Comparison of ENCODE assay signal across 15 cellular contexts in genomic region chr10:89478739-89479116, GRCh38. TPM values are rescaled to one million over a fixed set of nuclear protein-coding genes. Genes with fewer than 3 reads are reported as not detected.
DNase-seq lines count a peak whose midpoint lies in the region; ATAC-seq and TF ChIP-seq lines count a peak whose summit lies in the region.
"Had no signal": no experiment of that assay in that cellular context is flagged by ENCODE, and none has a peak within 500 bp of the region (broad histone marks: within the 10 kb centered on the region; RNA-seq: fewer than 3 reads in every experiment).

No MANE protein-coding gene starts in this region.

- ATAC-seq in GM19324 (IDR thresholded peaks at IDR 0.05; ENCODE audit: low FRiP score, unreplicated experiment) (peak; percentile 29), right cardiac atrium (peak; percentile 50 to 74)
- ATAC-seq: activated naive CD4-positive, alpha-beta T cell treated with anti-CD3 and anti-CD28 coated beads, Interleukin-2, amount 50 U/mL, for 72 hours; naive thymus-derived CD4-positive, alpha-beta T cell; stimulated activated naive CD8-positive, alpha-beta T cell treated with anti-CD3 and anti-CD28 coated beads, Interleukin-15, Interleukin-2, amounts not matched to agents 100 U/mL and 50 U/mL, for 24 hours had no signal

- POLR2A ChIA-PET in GM10248 (lab: Yijun Ruan, JAX) = no interaction called here

- no peak for TF ChIP-seq CTCF in breast epithelium (IDR thresholded peaks at IDR 0.05)
- TF ChIP-seq CTCF in neural progenitor cell (IDR thresholded peaks at IDR 0.05) = no peak
- TF ChIP-seq CTCF in ovary (IDR thresholded peaks at IDR 0.05) = no peak
- TF ChIP-seq CTCF in GM10248 (IDR thresholded peaks at IDR 0.05; ENCODE audit: control extremely low read depth, extremely low read depth, low read depth, missing control alignments) = no peak

- no peak overlapping the region for H3K9ac ChIP-seq in skeletal muscle tissue (ENCODE audit: low read depth in 1 of 3, low read length in 3 of 3)
- no peak overlapping the region for H3K9ac ChIP-seq in neural progenitor cell

- no peak overlapping the region for H2AFZ ChIP-seq in neural progenitor cell (replicated peaks)

- H3K36me3 ChIP-seq in breast epithelium (no peaks in the 10 kb centered on the region), skeletal muscle tissue (ENCODE audit: control insufficient read depth in 3 of 3, insufficient read depth in 3 of 3, low read length in 3 of 3) (no peaks in the 10 kb centered on the region), neural progenitor cell (no peaks in the 10 kb centered on the region), ovary (no peaks in the 10 kb centered on the region)

- H3K27me3 ChIP-seq in breast epithelium (no peaks in the 10 kb centered on the region), right cardiac atrium (ENCODE audit: control insufficient read depth, insufficient read depth) (no peaks in the 10 kb centered on the region), skeletal muscle tissue (ENCODE audit: control insufficient read depth in 3 of 3, insufficient read depth in 3 of 3, low read length in 3 of 3) (no peaks in the 10 kb centered on the region), neural progenitor cell (no peaks in the 10 kb centered on the region), ovary (no peaks in the 10 kb centered on the region)

- 19% methylated on average over 1 of the region's 1 CpG for WGBS in right cardiac atrium
- 17 to 24% (median 20%) methylated on average over 1 of the region's 1 CpG for WGBS in ovary, 3 donors

- H3K27ac Mint-ChIP-seq in neural progenitor cell = no peak overlapping the region
- H3K27ac Mint-ChIP-seq: activated naive CD4-positive, alpha-beta T cell treated with anti-CD3 and anti-CD28 coated beads, Interleukin-2, amount 50 U/mL, for 72 hours; naive thymus-derived CD4-positive, alpha-beta T cell had no signal

- no peak for TF ChIP-seq POLR2A in breast epithelium (IDR thresholded peaks at IDR 0.05)
- TF ChIP-seq POLR2A in ovary (IDR thresholded peaks at IDR 0.05) = no peak

- no peaks in the 10 kb centered on the region for H3K27me3 Mint-ChIP-seq in neural progenitor cell (ENCODE audit: insufficient read depth, low read depth)

- DNase-seq in breast epithelium (ENCODE audit: low spot score in 2 of 2) = no peak
- DNase-seq in right cardiac atrium = peak in 2 of 3 donors; percentile 19 to 52
- DNase-seq in neural progenitor cell (ENCODE audit: low spot score) = no peak
- DNase-seq in ovary = no peak
- DNase-seq in OCI-M2 (lab: John Stamatoyannopoulos, UW; ENCODE audit: unreplicated experiment) = no peak
- DNase-seq in GM10248 (ENCODE audit: extremely low spot score) = no peak
- DNase-seq: C1 segment of cervical spinal cord; KBM-7; naive thymus-derived CD4-positive, alpha-beta T cell; NCI-H2081 treated with DMSO at 0.1 percent for 48 hours; stimulated activated CD4-positive, alpha-beta T cell treated with anti-CD3 and anti-CD28 coated beads, Interleukin-2, amount 100 ng/mL, for 24 hours; stimulated activated naive CD8-positive, alpha-beta T cell treated with anti-CD3 and anti-CD28 coated beads, Interleukin-15, Interleukin-2, amounts not matched to agents 100 U/mL and 50 U/mL, for 24 hours had no signal

- no peak for TF ChIP-seq EP300 in ovary (IDR thresholded peaks at IDR 0.05)

- H3K4me1 ChIP-seq in breast epithelium (peaks cover 10 to 14% of the 10 kb centered on the region in 2 donors), right cardiac atrium (ENCODE audit: control insufficient read depth, insufficient read depth, low read length) (peaks cover 13% of the 10 kb centered on the region), skeletal muscle tissue (ENCODE audit: control insufficient read depth in 3 of 3, insufficient read depth in 3 of 3, low read length in 3 of 3) (peaks cover 24 to 28% (median 26%) of the 10 kb centered on the region in 3 donors), neural progenitor cell (no peaks in the 10 kb centered on the region), ovary (ENCODE audit: insufficient read depth) (peaks cover 16% of the 10 kb centered on the region)

- H3K4me1 Mint-ChIP-seq in neural progenitor cell = peaks cover 13% of the 10 kb centered on the region

- H3K27ac ChIP-seq in breast epithelium = peak overlapping the region; percentile 66 to 79
- peak overlapping the region; percentile 69 for H3K27ac ChIP-seq in right cardiac atrium (ENCODE audit: low read length)
- peak overlapping the region; percentile 10 for H3K27ac ChIP-seq in skeletal muscle tissue (ENCODE audit: low read depth, low read length)
- H3K27ac ChIP-seq in neural progenitor cell = no peak overlapping the region
- H3K27ac ChIP-seq in ovary = no peak overlapping the region

- H3K9me3 ChIP-seq in breast epithelium = no peaks in the 10 kb centered on the region
- H3K9me3 ChIP-seq in right cardiac atrium (ENCODE audit: control insufficient read depth, low read length) = no peaks in the 10 kb centered on the region
- H3K9me3 ChIP-seq in skeletal muscle tissue (ENCODE audit: control insufficient read depth in 3 of 3, low read length in 3 of 3) = no peaks in the 10 kb centered on the region
- no peaks in the 10 kb centered on the region for H3K9me3 ChIP-seq in neural progenitor cell (ENCODE audit: low read depth)
- no peaks in the 10 kb centered on the region for H3K9me3 ChIP-seq in ovary

- no peaks in the 10 kb centered on the region for H3K79me2 ChIP-seq in neural progenitor cell (ENCODE audit: low read depth)

- CTCF ChIA-PET in GM10248 (lab: Yijun Ruan, JAX) = interaction anchor here (1.6 kb wide), 1 partner anchor 16 kb away, joined by 5 read pairs; no protein-coding TSS in a partner anchor

- H3K36me3 Mint-ChIP-seq in neural progenitor cell = no peaks in the 10 kb centered on the region
- H3K36me3 Mint-ChIP-seq: activated naive CD4-positive, alpha-beta T cell treated with anti-CD3 and anti-CD28 coated beads, Interleukin-2, amount 50 U/mL, for 72 hours; naive thymus-derived CD4-positive, alpha-beta T cell had no signal

- no peak overlapping the region for H3K4me2 ChIP-seq in neural progenitor cell

- H3K4me3 Mint-ChIP-seq in neural progenitor cell = no peak overlapping the region
- H3K4me3 Mint-ChIP-seq: naive thymus-derived CD4-positive, alpha-beta T cell had no signal

- peaks cover under 1% of the 10 kb centered on the region for H3K9me3 Mint-ChIP-seq in neural progenitor cell
- H3K9me3 Mint-ChIP-seq: activated naive CD4-positive, alpha-beta T cell treated with anti-CD3 and anti-CD28 coated beads, Interleukin-2, amount 50 U/mL, for 72 hours had no signal

- H3F3A ChIP-seq in neural progenitor cell (ENCODE audit: low read depth) = no peaks in the 10 kb centered on the region

- no peaks in the 10 kb centered on the region for H4K20me1 ChIP-seq in neural progenitor cell (ENCODE audit: low read depth)

- H3K4me3 ChIP-seq in breast epithelium = no peak overlapping the region
- H3K4me3 ChIP-seq in right cardiac atrium (ENCODE audit: low read length) = no peak overlapping the region
- H3K4me3 ChIP-seq in skeletal muscle tissue (ENCODE audit: low read length in 3 of 3) = no peak overlapping the region
- H3K4me3 ChIP-seq in neural progenitor cell = no peak overlapping the region
- H3K4me3 ChIP-seq in ovary = no peak overlapping the region

- intact Hi-C loops in breast epithelium (cut with DNase I; ENCODE audit: low total_unique reads) (no loop called here), right cardiac atrium (cut with DNase I) (loop anchor here in 3 of 4 donors (5.0 to 10.0 kb wide), 3 partner anchors 56 to 74 kb away; partner anchors contain the start of gene SLC16A12 (in 1 of the 3)), ovary (cut with DNase I) (no loop called here)

RNA-seq across cellular contexts. Expression of gene SLC16A12, which starts 56.7 kb away (rescaled TPM):
- total RNA-seq in breast epithelium (1 to 10 TPM; 2.6 to 4.8 (median 3.4) TPM), right cardiac atrium (1 to 10 TPM; 3.3 to 7.2 (median 5.0) TPM), skeletal muscle tissue (1.6 TPM), neural progenitor cell (ENCODE audit: low replicate concordance) (not detected in 2 replicates), ovary (1 to 10 TPM in 4 of 7 donors, under 1 TPM in 3; 0.05 to 4.7 (median 1.1) TPM)
- polyA plus RNA-seq in right cardiac atrium (2.7 TPM), ovary (1 to 10 TPM in 1 of 2 donors, under 1 TPM in 1; 0.40 to 1.2 TPM)
- total RNA-seq: activated naive CD4-positive, alpha-beta T cell treated with anti-CD3 and anti-CD28 coated beads, Interleukin-2, amount 50 U/mL, for 72 hours; naive thymus-derived CD4-positive, alpha-beta T cell had no signal
- polyA plus RNA-seq: naive thymus-derived CD4-positive, alpha-beta T cell had no signal

Comparison
In these comparisons a context has a peak if more than half of its experiments do, and no peak if none do; other contexts are left out.
1. DNase-seq: peak in right cardiac atrium (2 of 3); none in breast epithelium (0 of 2), neural progenitor cell (single experiment), ovary (0 of 5), OCI-M2 (single experiment) and GM10248 (single experiment).
2. H3K27ac ChIP-seq: peak in breast epithelium (2 of 2), right cardiac atrium (single experiment) and skeletal muscle tissue (single experiment); none in neural progenitor cell (single experiment) and ovary (0 of 2).
3. intact Hi-C loops: an anchor here in right cardiac atrium (5.0 to 10.0 kb wide); none called in breast epithelium and ovary.